ENCODE assay signal across 24 cellular contexts in genomic region chr17:32123782-32124181, GRCh38. TPM values are rescaled to one million over a fixed set of nuclear protein-coding genes. Genes with fewer than 3 reads are reported as not detected.
DNase-seq lines count a peak whose midpoint lies in the region; TF ChIP-seq lines count a peak whose summit lies in the region.
"Had no signal": no experiment of that assay in that cellular context is flagged by ENCODE, and none has a peak within 500 bp of the region (broad histone marks: within the 10 kb centered on the region; RNA-seq: fewer than 3 reads in every experiment).

No MANE protein-coding gene starts in this region.

- H3K4me3 Mint-ChIP-seq in neural crest cell: no peak overlapping the region
- H3K4me3 Mint-ChIP-seq: activated CD4-positive, alpha-beta T cell treated with anti-CD3 and anti-CD28 coated beads, Interleukin-2, amount 10 ng/mL, durations not matched to agents 24 days and 14 days; memory B cell had no signal

- DNase-seq in AG10803 (ENCODE audit: low read depth): peak; percentile 29
- peak; percentile 32 for DNase-seq in M059J (ENCODE audit: low read depth)
- peak; percentile 54 for DNase-seq in choroid plexus epithelial cell (ENCODE audit: low read depth)
- no peak for DNase-seq in neural crest cell (ENCODE audit: low read depth, low spot score)
- no peak for DNase-seq in occipital lobe (lab: John Stamatoyannopoulos, UW)
- DNase-seq in EL: no peak
- DNase-seq in MV-4-11 (lab: John Stamatoyannopoulos, UW): no peak
- no peak for DNase-seq in activated naive CD4-positive, alpha-beta T cell (lab: John Stamatoyannopoulos, UW)
- DNase-seq: activated CD4-positive, alpha-beta T cell treated with anti-CD3 and anti-CD28 coated beads, Interleukin-2, amount 10 ng/mL, durations not matched to agents 24 days and 14 days; activated gamma-delta T cell; activated T-cell treated with anti-CD3 and anti-CD28 coated beads, Interleukin-2, amount 50 U/mL, for 1 hour; effector CD8-positive, alpha-beta T cell; KG1; NCI-H146; NCI-H510A treated with DMSO at 0.1 percent for 48 hours; NK-92 treated with Interleukin-12 subunit alpha and Interleukin-12 subunit beta, amount 100 ng/mL, for 24 hours; SHP77; stimulated activated CD4-positive, alpha-beta T cell treated with anti-CD3 and anti-CD28 coated beads, Interleukin-15, amount 100 ng/mL, for 24 hours; stimulated activated naive CD4-positive, alpha-beta T cell; WERI-Rb-1 had no signal

- peaks cover 16% of the 10 kb centered on the region for H3K4me1 Mint-ChIP-seq in neural crest cell

- no peaks in the 10 kb centered on the region for H3K27me3 Mint-ChIP-seq in neural crest cell (ENCODE audit: low read depth)

- no peaks in the 10 kb centered on the region for H3K9me3 Mint-ChIP-seq in neural crest cell
- H3K9me3 Mint-ChIP-seq: activated CD4-positive, alpha-beta T cell treated with anti-CD3 and anti-CD28 coated beads, Interleukin-2, amount 10 ng/mL, durations not matched to agents 24 days and 14 days; memory B cell had no signal

- peak overlapping the region; percentile 1 for H3K27ac Mint-ChIP-seq in neural crest cell (ENCODE audit: unreplicated experiment)
- H3K27ac Mint-ChIP-seq: activated CD4-positive, alpha-beta T cell treated with anti-CD3 and anti-CD28 coated beads, Interleukin-2, amount 10 ng/mL, durations not matched to agents 24 days and 14 days; memory B cell had no signal

- no peaks in the 10 kb centered on the region for H3K36me3 Mint-ChIP-seq in neural crest cell (ENCODE audit: low read depth)
- H3K36me3 Mint-ChIP-seq: memory B cell had no signal

- TF ChIP-seq CTCF in AG10803 (conservative IDR thresholded peaks at IDR 0.05; ENCODE audit: low read length): no peak
- no peak for TF ChIP-seq CTCF in choroid plexus epithelial cell (conservative IDR thresholded peaks at IDR 0.05; ENCODE audit: low read depth, low read length)
- no peak for TF ChIP-seq CTCF in neural crest cell (conservative IDR thresholded peaks at IDR 0.05)

- H3K4me3 ChIP-seq in AG10803 (ENCODE audit: low read length) (no peak overlapping the region), choroid plexus epithelial cell (ENCODE audit: low read depth, low read length) (no peak overlapping the region)
- H3K4me3 ChIP-seq: HAP-1, prostate gland, vagina had no signal

RNA-seq across cellular contexts. Expression of gene RHOT1, which starts 18.5 kb away (rescaled TPM):
- 32.1 and 39.1 TPM in 2 replicates for total RNA-seq in M059J (2014; rRNA removed; shearing (Covaris generic))
- total RNA-seq in neural crest cell (30.1 and 34.1 TPM in 2 replicates), occipital lobe (131 TPM)

Comparison
In these comparisons a context has a peak if more than half of its experiments do, and no peak if none do; other contexts are left out.
1. DNase-seq: peak in AG10803 (single experiment), M059J (single experiment) and choroid plexus epithelial cell (single experiment); none in neural crest cell (single experiment), occipital lobe (single experiment), EL (single experiment), MV-4-11 (single experiment) and activated naive CD4-positive, alpha-beta T cell (0 of 4).